In the genomic region with DNA sequence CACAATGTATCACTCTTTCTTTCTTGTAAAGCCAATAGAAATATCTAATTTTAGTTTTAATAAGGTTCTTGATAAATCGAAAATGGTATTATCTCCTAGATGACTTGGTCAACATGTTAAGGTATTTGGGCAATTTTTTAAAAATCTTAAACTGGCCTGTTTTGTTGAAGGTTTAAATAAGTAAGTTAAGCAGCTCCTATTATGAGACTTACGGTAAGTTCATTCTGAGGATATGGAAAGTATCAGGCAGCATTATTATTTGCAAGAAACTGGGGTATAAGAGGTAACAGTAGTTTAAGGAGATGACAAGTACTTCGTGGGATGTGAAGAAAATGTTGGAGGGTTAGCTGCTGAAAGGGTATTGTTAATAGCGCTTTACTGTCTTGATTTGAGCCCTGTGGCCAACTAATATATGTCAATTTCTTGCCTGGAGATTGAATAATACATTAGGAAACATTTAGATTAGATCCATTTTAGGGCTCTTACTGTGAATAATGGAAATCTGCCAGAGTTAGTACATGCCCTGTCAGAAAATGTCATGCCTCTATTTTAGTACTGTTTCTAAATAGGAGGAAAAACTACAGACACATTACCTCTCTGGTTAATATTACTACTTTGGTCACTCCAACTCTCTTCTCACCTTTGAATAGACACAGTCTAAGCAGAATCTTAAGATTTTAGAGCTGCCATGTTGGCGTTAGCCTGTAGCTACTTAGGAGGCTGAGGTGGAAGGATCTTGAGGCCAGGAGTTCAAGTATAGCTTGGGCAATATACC, we compare ENCODE assay signal across 18 cellular contexts. TPM values are rescaled to one million over a fixed set of nuclear protein-coding genes. Genes with fewer than 3 reads are reported as not detected.
DNase-seq lines count a peak whose midpoint lies in the region; ATAC-seq, FAIRE-seq and TF ChIP-seq lines count a peak whose summit lies in the region.
"Had no signal": no experiment of that assay in that cellular context is flagged by ENCODE, and none has a peak within 500 bp of the region (broad histone marks: within the 10 kb centered on the region; RNA-seq: fewer than 3 reads in every experiment).

No MANE protein-coding gene starts in this region.

- in situ Hi-C loops in HepG2 (cut with HindIII; ENCODE audit: extremely low pct_ligation_motif_present, low pct_unique_long_range_greater_than_20kb), result no loop called here

- peaks cover 11 to 39% (median 29%) of the 10 kb centered on the region in 3 donors for H3K4me1 Mint-ChIP-seq in IgD-negative memory B cell

- H3K36me3 ChIP-seq in HepG2 (replicated peaks in 1 of 2; ENCODE audit: control insufficient read depth in 1 of 2, insufficient read depth in 2 of 2, low read length in 2 of 2) (peaks cover 5 to 15% of the 10 kb centered on the region in 2 experiments), right lobe of liver (peaks cover 0 to 16% (median 0%) of the 10 kb centered on the region in 4 donors), smooth muscle cell (ENCODE audit: low read depth) (peaks cover 16% of the 10 kb centered on the region)

- no peak overlapping the region for H3K4me3 ChIP-seq in HepG2 (replicated peaks in 1 of 3; ENCODE audit: insufficient read depth in 1 of 3, low read depth in 2 of 3, low read length in 3 of 3)
- no peak overlapping the region for H3K4me3 ChIP-seq in right lobe of liver
- H3K4me3 ChIP-seq in smooth muscle cell, result no peak overlapping the region
- H3K4me3 ChIP-seq: mucosa of descending colon, PC-9, thyroid gland had no signal

- TF ChIP-seq EP300 in HepG2 (IDR thresholded peaks at IDR 0.05; ENCODE audit: low read depth in 2 of 2, low read length in 2 of 2) (no peak), HepG2 (CRISPR knock-in tag; IDR thresholded peaks at IDR 0.05; ENCODE audit: borderline replicate concordance) (no peak)

- no peaks in the 10 kb centered on the region for H3K27me3 Mint-ChIP-seq in IgD-negative memory B cell
- H3K27me3 Mint-ChIP-seq: stimulated activated memory B cell treated with anti-CD40 and anti-IgM and Interleukin-4, amounts not matched to agents 10 μg/mL and 1 μg/mL and 100 μg/mL, for 72 hours had no signal

- TF ChIP-seq POLR2A in HepG2 (IDR thresholded peaks at IDR 0.05; ENCODE audit: insufficient read depth in 1 of 2, low read depth in 2 of 2, low read length in 2 of 2) (no peak), right lobe of liver (IDR thresholded peaks at IDR 0.05) (no peak)

- no peak for ATAC-seq in HepG2
- ATAC-seq in right lobe of liver, result no peak
- no peak for ATAC-seq in GM21723 (IDR thresholded peaks at IDR 0.05; ENCODE audit: unreplicated experiment)
- ATAC-seq: mucosa of descending colon; sciatic nerve; stimulated activated memory B cell treated with anti-CD40 and anti-IgM and Interleukin-4, amounts not matched to agents 10 μg/mL and 1 μg/mL and 100 μg/mL, for 72 hours had no signal

- no peak overlapping the region; the same call in 1 of the 2 replicates for H3K4me2 ChIP-seq in HepG2 (ENCODE audit: low read depth, low read length)
- peak overlapping the region; percentile 33 for H3K4me2 ChIP-seq in smooth muscle cell
- H3K4me2 ChIP-seq: PC-9 had no signal

- H3K27me3 ChIP-seq in HepG2 (ENCODE audit: control insufficient read depth in 1 of 2, insufficient read depth in 2 of 2, low read length in 2 of 2) (peaks cover 0 to 6% of the 10 kb centered on the region in 2 experiments; a peak in 1 of 5 replicates), right lobe of liver (no peaks in the 10 kb centered on the region), smooth muscle cell (ENCODE audit: low read depth) (no peaks in the 10 kb centered on the region)
- H3K27me3 ChIP-seq: thyroid gland had no signal

- H4K20me1 ChIP-seq in HepG2 (ENCODE audit: insufficient read depth, low read length), result peaks cover 26% of the 10 kb centered on the region
- H4K20me1 ChIP-seq in smooth muscle cell (ENCODE audit: low read depth), result peaks cover 91% of the 10 kb centered on the region

- peaks cover 60% of the 10 kb centered on the region for H3K79me2 ChIP-seq in HepG2 (ENCODE audit: insufficient read depth, low read length)
- peaks cover 92% of the 10 kb centered on the region for H3K79me2 ChIP-seq in smooth muscle cell (ENCODE audit: low read depth)

- H3K9me3 ChIP-seq in HepG2 (ENCODE audit: low read length) (no peaks in the 10 kb centered on the region), right lobe of liver (no peaks in the 10 kb centered on the region), smooth muscle cell (replicated peaks; ENCODE audit: low read depth) (no peaks in the 10 kb centered on the region)
- H3K9me3 ChIP-seq: mucosa of descending colon, thyroid gland had no signal

- no peak overlapping the region for H3K9ac ChIP-seq in HepG2 (ENCODE audit: insufficient read depth, low read depth, low read length)
- H3K9ac ChIP-seq in smooth muscle cell (ENCODE audit: low read depth), result no peak overlapping the region

- H2AFZ ChIP-seq in HepG2 (ENCODE audit: low read length), result no peak overlapping the region
- H2AFZ ChIP-seq in smooth muscle cell (ENCODE audit: low read depth), result no peak overlapping the region
- H2AFZ ChIP-seq: PC-9 had no signal

- H3K27ac ChIP-seq in HepG2 (ENCODE audit: extremely low read length, insufficient read depth, low read length) (no peak overlapping the region), right lobe of liver (no peak overlapping the region), smooth muscle cell (ENCODE audit: low read depth) (peak overlapping the region; percentile 8), caudate nucleus (ENCODE audit: low read depth, low read length) (no peak overlapping the region)
- H3K27ac ChIP-seq: thyroid gland had no signal

- POLR2A ChIA-PET in HepG2 (lab: Yijun Ruan, JAX), result interaction anchor here (1.2 kb wide), 1 partner anchor 24 kb away, joined by 3 read pairs; a partner anchor contains a TSS

- TF ChIP-seq CTCF in HepG2 (CRISPR knock-in tag; IDR thresholded peaks at IDR 0.05) (no peak), right lobe of liver (IDR thresholded peaks at IDR 0.05) (no peak), smooth muscle cell (IDR thresholded peaks at IDR 0.05; ENCODE audit: borderline replicate concordance, insufficient read depth, poor library complexity, severe bottlenecking) (no peak)

- no peaks in the 10 kb centered on the region for H3F3A ChIP-seq in smooth muscle cell (ENCODE audit: low read depth)

- no peak for TF ChIP-seq RAD21 in HepG2 (CRISPR knock-in tag; IDR thresholded peaks at IDR 0.05)

- H3K9me3 Mint-ChIP-seq in IgD-negative memory B cell, result no peaks in the 10 kb centered on the region
- H3K9me3 Mint-ChIP-seq: activated T-helper 1 cell treated with anti-CD3 and anti-CD28 coated beads, Interleukin-12 subunit alpha, Interleukin-12 subunit beta, Interleukin-2, Interleukin-4 antibody, amounts not matched to agents 30 ng/mL and 10 ng/mL and 1 ng/mL, durations not matched to agents 14 hours and 24 hours and 36 hours; stimulated activated memory B cell treated with anti-CD40 and anti-IgM and Interleukin-4, amounts not matched to agents 10 μg/mL and 1 μg/mL and 100 μg/mL, for 72 hours had no signal

- intact Hi-C loops in HepG2 (cut with micrococcal nuclease; ENCODE audit: unreplicated experiment), result loop anchor here (10.0 kb wide), 1 partner anchor 1112 kb away; a partner anchor contains a TSS
- intact Hi-C loops in right lobe of liver (cut with DNase I), result no loop called here

- peak overlapping the region in 1 of 4 donors; percentile 18 for H3K4me3 Mint-ChIP-seq in IgD-negative memory B cell
- H3K4me3 Mint-ChIP-seq: activated T-helper 1 cell treated with anti-CD3 and anti-CD28 coated beads, Interleukin-12 subunit alpha, Interleukin-12 subunit beta, Interleukin-2, Interleukin-4 antibody, amounts not matched to agents 30 ng/mL and 10 ng/mL and 1 ng/mL, durations not matched to agents 14 hours and 24 hours and 36 hours; stimulated activated memory B cell treated with anti-CD40 and anti-IgM and Interleukin-4, amounts not matched to agents 10 μg/mL and 1 μg/mL and 100 μg/mL, for 72 hours had no signal

- H3K36me3 Mint-ChIP-seq in IgD-negative memory B cell, result peaks cover 5% of the 10 kb centered on the region

- 85% methylated on average over 5 of the region's 5 CpGs for WGBS in HepG2 (ENCODE audit: low lambda C conversion rate)
- 77% methylated on average over 5 of the region's 5 CpGs for whole genome bisulfite sequencing in right lobe of liver (ENCODE audit: insufficient coverage, low coverage, low lambda C conversion rate, missing lambda C conversion rate)
- 94% methylated on average over 5 of the region's 5 CpGs for WGBS in smooth muscle cell (ENCODE audit: low lambda C conversion rate)

- BruUV-seq in HepG2 (replicated peaks; lab: Mats Ljungman, UMichigan), result no TSS peak

- H3K27ac Mint-ChIP-seq in IgD-negative memory B cell, result peak overlapping the region in 2 of 3 donors; percentile 1 to 22
- H3K27ac Mint-ChIP-seq: activated T-helper 1 cell treated with anti-CD3 and anti-CD28 coated beads, Interleukin-12 subunit alpha, Interleukin-12 subunit beta, Interleukin-2, Interleukin-4 antibody, amounts not matched to agents 30 ng/mL and 10 ng/mL and 1 ng/mL, durations not matched to agents 14 hours and 24 hours and 36 hours; stimulated activated memory B cell treated with anti-CD40 and anti-IgM and Interleukin-4, amounts not matched to agents 10 μg/mL and 1 μg/mL and 100 μg/mL, for 72 hours had no signal

- peaks cover 42% of the 10 kb centered on the region for H3K4me1 ChIP-seq in HepG2 (ENCODE audit: insufficient read depth, low read length)
- H3K4me1 ChIP-seq in right lobe of liver, result peaks cover 0 to 30% (median 7%) of the 10 kb centered on the region in 4 donors
- H3K4me1 ChIP-seq in smooth muscle cell (ENCODE audit: low read depth), result peaks cover 19% of the 10 kb centered on the region

- CTCF ChIA-PET in HepG2 (lab: Yijun Ruan, JAX; ENCODE audit: low intra/inter-chr PET ratio, low total read pairs), result no interaction called here

- DNase-seq in HepG2 (ENCODE audit: low spot score), result no peak
- DNase-seq in right lobe of liver, result no peak
- DNase-seq in smooth muscle cell (lab: John Stamatoyannopoulos, UW; ENCODE audit: unreplicated experiment), result no peak
- no peak for DNase-seq in caudate nucleus (lab: John Stamatoyannopoulos, UW)
- no peak for DNase-seq in NCI-H1417 treated with DMSO at 0.1 percent for 48 hours (lab: John Stamatoyannopoulos, UW)
- DNase-seq: Calu3, mucosa of descending colon, NCI-H1436, PC-9, T1000, thyroid gland had no signal

- FAIRE-seq in HepG2 (lab: Jason Lieb, UNC) (no peak), colon (lab: Jason Lieb, UNC) (peak; percentile 68)
- FAIRE-seq: GM18507 had no signal

RNA-seq across cellular contexts. Expression of a gene that starts 5.0 kb away (rescaled TPM):
- total RNA-seq in HepG2 (2016; rRNA removed; fragmentation: Illumina TruSeq; extraction: Trizol) (118 and 209 TPM in 2 replicates), right lobe of liver (10 to 100 TPM; 41.3 to 53.5 (median 43.0) TPM), smooth muscle cell (172 and 187 TPM in 2 replicates)
- 59.5 and 67.0 TPM in 2 replicates for total RNA-seq in HepG2 (2016; cell fraction: cytosol; rRNA removed; fragmentation: Illumina TruSeq; extraction: Trizol; ENCODE audit: low read depth)
- 113 and 182 TPM in 2 replicates for total RNA-seq in HepG2 (2016; cell fraction: insoluble cytoplasmic fraction; rRNA removed; fragmentation: Illumina TruSeq; extraction: Trizol)
- 152 and 164 TPM in 2 replicates for total RNA-seq in HepG2 (2016; cell fraction: membrane; rRNA removed; fragmentation: Illumina TruSeq; extraction: Trizol)
- 67.2 and 75.9 TPM in 2 replicates for total RNA-seq in HepG2 (2016; cell fraction: nucleus; rRNA removed; fragmentation: Illumina TruSeq; extraction: Trizol)
- polyA plus RNA-seq in HepG2 (2011; rRNA removed) (50.0 and 66.9 TPM in 2 replicates), IgD-negative memory B cell (95.2 TPM), smooth muscle cell (225 and 241 TPM in 2 replicates)
- 45.9 and 56.3 TPM in 2 replicates for polyA plus RNA-seq in HepG2 (2011; cell fraction: cytosol; rRNA removed)
- 15.4 and 18.5 TPM in 2 replicates for polyA plus RNA-seq in HepG2 (2011; cell fraction: nucleus; rRNA removed)
- 98.4 and 107 TPM in 2 replicates for polyA plus RNA-seq in HepG2 (2012)
- 84.6 and 85.9 TPM in 2 replicates for polyA plus RNA-seq in HepG2 (2016; cell fraction: cytosol; fragmentation: Illumina TruSeq; extraction: Trizol; ENCODE audit: low read depth)
- polyA plus RNA-seq in HepG2 (2016; cell fraction: insoluble cytoplasmic fraction; fragmentation: Illumina TruSeq; extraction: Trizol; ENCODE audit: low read depth), result 184 and 200 TPM in 2 replicates
- polyA plus RNA-seq in HepG2 (2016; cell fraction: membrane; fragmentation: Illumina TruSeq; extraction: Trizol; ENCODE audit: low read depth), result 141 and 148 TPM in 2 replicates
- 89.3 and 99.2 TPM in 2 replicates for polyA plus RNA-seq in HepG2 (2016; cell fraction: nucleus; fragmentation: Illumina TruSeq; extraction: Trizol; ENCODE audit: insufficient read depth, low read depth)
- polyA minus RNA-seq in HepG2 (2011; rRNA and poly(A)+ RNA removed; ENCODE audit: low replicate concordance), result 120 and 181 TPM in 2 replicates
- 78.0 and 91.8 TPM in 2 replicates for polyA minus RNA-seq in HepG2 (2011; cell fraction: cytosol; rRNA and poly(A)+ RNA removed)
- 38.5 and 42.1 TPM in 2 replicates for polyA minus RNA-seq in HepG2 (2011; cell fraction: nucleus; rRNA and poly(A)+ RNA removed)

RNA-seq across cellular contexts. Expression of a gene that starts 23.9 kb away (rescaled TPM):
- total RNA-seq in HepG2 (2016; rRNA removed; fragmentation: Illumina TruSeq; extraction: Trizol) (51.3 and 59.9 TPM in 2 replicates), right lobe of liver (10 to 100 TPM; 39.8 to 55.6 (median 49.1) TPM), smooth muscle cell (22.4 and 35.1 TPM in 2 replicates)
- total RNA-seq in HepG2 (2016; cell fraction: cytosol; rRNA removed; fragmentation: Illumina TruSeq; extraction: Trizol; ENCODE audit: low read depth), result 27.8 and 33.3 TPM in 2 replicates
- 54.4 and 63.8 TPM in 2 replicates for total RNA-seq in HepG2 (2016; cell fraction: insoluble cytoplasmic fraction; rRNA removed; fragmentation: Illumina TruSeq; extraction: Trizol)
- 39.9 and 46.1 TPM in 2 replicates for total RNA-seq in HepG2 (2016; cell fraction: membrane; rRNA removed; fragmentation: Illumina TruSeq; extraction: Trizol)
- total RNA-seq in HepG2 (2016; cell fraction: nucleus; rRNA removed; fragmentation: Illumina TruSeq; extraction: Trizol), result 28.7 and 30.1 TPM in 2 replicates
- polyA plus RNA-seq in HepG2 (2011; rRNA removed) (15.8 and 24.0 TPM in 2 replicates), IgD-negative memory B cell (29.9 TPM), smooth muscle cell (23.3 and 29.4 TPM in 2 replicates)
- polyA plus RNA-seq in HepG2 (2011; cell fraction: cytosol; rRNA removed), result 12.1 and 15.7 TPM in 2 replicates
- 6.4 and 7.9 TPM in 2 replicates for polyA plus RNA-seq in HepG2 (2011; cell fraction: nucleus; rRNA removed)
- 18.4 and 33.0 TPM in 2 replicates for polyA plus RNA-seq in HepG2 (2012)
- 24.4 and 28.5 TPM in 2 replicates for polyA plus RNA-seq in HepG2 (2016; cell fraction: cytosol; fragmentation: Illumina TruSeq; extraction: Trizol; ENCODE audit: low read depth)
- 52.6 and 55.1 TPM in 2 replicates for polyA plus RNA-seq in HepG2 (2016; cell fraction: insoluble cytoplasmic fraction; fragmentation: Illumina TruSeq; extraction: Trizol; ENCODE audit: low read depth)
- 34.2 and 34.9 TPM in 2 replicates for polyA plus RNA-seq in HepG2 (2016; cell fraction: membrane; fragmentation: Illumina TruSeq; extraction: Trizol; ENCODE audit: low read depth)
- polyA plus RNA-seq in HepG2 (2016; cell fraction: nucleus; fragmentation: Illumina TruSeq; extraction: Trizol; ENCODE audit: insufficient read depth, low read depth), result 30.6 and 34.6 TPM in 2 replicates
- polyA minus RNA-seq in HepG2 (2011; rRNA and poly(A)+ RNA removed; ENCODE audit: low replicate concordance), result 6.9 and 14.3 TPM in 2 replicates
- 14.5 and 18.7 TPM in 2 replicates for polyA minus RNA-seq in HepG2 (2011; cell fraction: cytosol; rRNA and poly(A)+ RNA removed)
- 25.6 and 25.8 TPM in 2 replicates for polyA minus RNA-seq in HepG2 (2011; cell fraction: nucleus; rRNA and poly(A)+ RNA removed)
